Comparison of ENCODE assay signal across 11 cellular contexts in the genomic region with DNA sequence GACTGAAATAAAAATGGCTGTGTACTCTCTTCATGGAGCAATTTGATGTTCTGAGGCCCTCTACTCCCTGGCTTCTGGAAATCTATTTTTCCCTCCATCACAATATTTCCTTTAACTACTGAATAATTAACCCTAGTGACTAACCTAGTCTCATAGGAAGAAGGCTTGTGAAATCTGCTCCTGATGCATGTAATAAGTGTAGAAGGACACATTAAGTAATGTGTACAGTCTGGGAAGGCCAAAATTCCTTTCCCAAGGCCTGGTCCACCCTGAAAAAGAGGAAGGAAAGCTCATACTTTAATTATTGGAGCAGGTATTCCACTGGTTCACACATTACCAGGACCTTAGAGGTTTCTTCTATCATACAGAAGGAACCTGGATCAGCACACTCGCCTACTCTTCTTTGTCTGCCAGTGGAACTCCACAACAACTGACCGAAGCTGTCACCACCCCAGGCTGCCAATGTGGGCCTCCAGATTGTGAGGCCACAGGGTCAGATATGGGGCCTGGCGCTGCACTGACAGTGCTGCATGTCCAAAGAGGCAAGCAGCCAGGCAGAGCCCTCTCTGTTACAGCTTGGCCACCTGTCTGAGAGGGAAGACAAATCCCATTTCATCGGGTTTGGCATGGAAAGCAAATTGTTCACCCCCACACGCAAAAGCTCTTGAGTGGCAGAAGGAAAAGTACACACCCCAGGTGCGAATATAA. TPM values are rescaled to one million over a fixed set of nuclear protein-coding genes. Genes with fewer than 3 reads are reported as not detected.
DNase-seq lines count a peak whose midpoint lies in the region; ATAC-seq and TF ChIP-seq lines count a peak whose summit lies in the region.
"Had no signal": no experiment of that assay in that cellular context is flagged by ENCODE, and none has a peak within 500 bp of the region (broad histone marks: within the 10 kb centered on the region; RNA-seq: fewer than 3 reads in every experiment).

No MANE protein-coding gene starts in this region.

- H3K4me3 ChIP-seq in brain microvascular endothelial cell (ENCODE audit: low read depth, low read length), result no peak overlapping the region
- H3K4me3 ChIP-seq in transverse colon, result no peak overlapping the region
- H3K4me3 ChIP-seq in BE2C (ENCODE audit: low read depth, low read length), result no peak overlapping the region

- peaks cover 2 to 64% (median 34%) of the 10 kb centered on the region in 4 donors for H3K4me1 ChIP-seq in transverse colon
- peaks cover 20% of the 10 kb centered on the region for H3K4me1 ChIP-seq in BE2C

- intact Hi-C loops in transverse colon (cut with DNase I; ENCODE audit: low total_unique reads), result no loop called here

- H3K27ac ChIP-seq in brain microvascular endothelial cell (peak overlapping the region; percentile 19), transverse colon (peak overlapping the region; percentile 60 to 78 (median 70))

- H3K27me3 Mint-ChIP-seq in activated naive CD4-positive, alpha-beta T cell treated with anti-CD3 and anti-CD28 coated beads, Interleukin-2, amount 50 U/mL, for 24 hours, result no peaks in the 10 kb centered on the region
- H3K27me3 Mint-ChIP-seq in stimulated activated memory B cell treated with anti-CD40 and anti-IgM and Interleukin-4, amounts not matched to agents 10 μg/mL and 1 μg/mL and 100 μg/mL, for 72 hours, result no peaks in the 10 kb centered on the region
- H3K27me3 Mint-ChIP-seq: activated B cell treated with CpG ODN at 0.5 μM for 24 hours; CD4-positive, alpha-beta T cell had no signal

- no peak for TF ChIP-seq EP300 in transverse colon (IDR thresholded peaks at IDR 0.05; ENCODE audit: low read depth)

- no peak for TF ChIP-seq POLR2A in transverse colon (IDR thresholded peaks at IDR 0.05)

- H3K36me3 Mint-ChIP-seq in activated naive CD4-positive, alpha-beta T cell treated with anti-CD3 and anti-CD28 coated beads, Interleukin-2, amount 50 U/mL, for 24 hours, result peaks cover 36% of the 10 kb centered on the region
- H3K36me3 Mint-ChIP-seq in stimulated activated memory B cell treated with anti-CD40 and anti-IgM and Interleukin-4, amounts not matched to agents 10 μg/mL and 1 μg/mL and 100 μg/mL, for 72 hours, result peaks cover 5% of the 10 kb centered on the region

- H3K9me3 ChIP-seq in transverse colon (no peaks in the 10 kb centered on the region), BE2C (no peaks in the 10 kb centered on the region)

- no peak overlapping the region for H3K4me3 Mint-ChIP-seq in activated naive CD4-positive, alpha-beta T cell treated with anti-CD3 and anti-CD28 coated beads, Interleukin-2, amount 50 U/mL, for 24 hours
- no peak overlapping the region for H3K4me3 Mint-ChIP-seq in stimulated activated memory B cell treated with anti-CD40 and anti-IgM and Interleukin-4, amounts not matched to agents 10 μg/mL and 1 μg/mL and 100 μg/mL, for 72 hours
- H3K4me3 Mint-ChIP-seq: activated B cell treated with CpG ODN at 0.5 μM for 24 hours; CD4-positive, alpha-beta T cell had no signal

- ATAC-seq in stimulated activated memory B cell treated with anti-CD40 and anti-IgM and Interleukin-4, amounts not matched to agents 10 μg/mL and 1 μg/mL and 100 μg/mL, for 72 hours, result no peak

- WGBS in transverse colon (ENCODE audit: low coverage in 1 of 2), 2 donors, result 72% methylated on average over 6 of the region's 6 CpGs; no CpG with 5 or more reads in 1 of the 2 donors

- H3K27me3 ChIP-seq in brain microvascular endothelial cell (replicated peaks), result no peaks in the 10 kb centered on the region
- H3K27me3 ChIP-seq in transverse colon, result no peaks in the 10 kb centered on the region
- no peaks in the 10 kb centered on the region for H3K27me3 ChIP-seq in BE2C

- H3K36me3 ChIP-seq in brain microvascular endothelial cell (replicated peaks) (no peaks in the 10 kb centered on the region), transverse colon (no peaks in the 10 kb centered on the region), BE2C (peaks cover 7% of the 10 kb centered on the region; the same call in 1 of the 2 replicates)

- in situ Hi-C loops in brain microvascular endothelial cell (cut with HindIII; ENCODE audit: low pct_ligation_motif_present, low sequenced_read_pairs), result no loop called here
- in situ Hi-C loops in transverse colon (cut with MboI; ENCODE audit: low pct_ligation_motif_present in 1 of 4, low pct_unique_long_range_greater_than_20kb in 1 of 4, low sequenced_read_pairs in 3 of 4), result no loop called here

- no peak for DNase-seq in activated naive CD4-positive, alpha-beta T cell treated with Interleukin-2 at 50 U/mL for 16 hours
- DNase-seq in brain microvascular endothelial cell (no peak), iris pigment epithelial cell (ENCODE audit: low read depth) (peak; percentile 50), transverse colon (no peak), NCI-H345 (lab: John Stamatoyannopoulos, UW) (no peak), BE2C (no peak)
- DNase-seq: activated B cell treated with CpG ODN at 0.5 μM for 24 hours; CD4-positive, alpha-beta T cell; cortex of kidney had no signal

- H3K4me1 Mint-ChIP-seq in activated naive CD4-positive, alpha-beta T cell treated with anti-CD3 and anti-CD28 coated beads, Interleukin-2, amount 50 U/mL, for 24 hours, result peaks cover 93% of the 10 kb centered on the region
- peaks cover 51% of the 10 kb centered on the region for H3K4me1 Mint-ChIP-seq in stimulated activated memory B cell treated with anti-CD40 and anti-IgM and Interleukin-4, amounts not matched to agents 10 μg/mL and 1 μg/mL and 100 μg/mL, for 72 hours

- peak overlapping the region; percentile 96 for H3K27ac Mint-ChIP-seq in activated naive CD4-positive, alpha-beta T cell treated with anti-CD3 and anti-CD28 coated beads, Interleukin-2, amount 50 U/mL, for 24 hours
- no peak overlapping the region for H3K27ac Mint-ChIP-seq in stimulated activated memory B cell treated with anti-CD40 and anti-IgM and Interleukin-4, amounts not matched to agents 10 μg/mL and 1 μg/mL and 100 μg/mL, for 72 hours
- H3K27ac Mint-ChIP-seq: activated B cell treated with CpG ODN at 0.5 μM for 24 hours; CD4-positive, alpha-beta T cell had no signal

- TF ChIP-seq CTCF in brain microvascular endothelial cell (IDR thresholded peaks at IDR 0.05; ENCODE audit: low read depth, low read length, missing control alignments) (no peak), transverse colon (IDR thresholded peaks at IDR 0.05) (no peak), BE2C (IDR thresholded peaks at IDR 0.05; ENCODE audit: low read depth, low read length) (no peak)

- peaks cover 3% of the 10 kb centered on the region for H3K9me3 Mint-ChIP-seq in activated naive CD4-positive, alpha-beta T cell treated with anti-CD3 and anti-CD28 coated beads, Interleukin-2, amount 50 U/mL, for 24 hours
- no peaks in the 10 kb centered on the region for H3K9me3 Mint-ChIP-seq in stimulated activated memory B cell treated with anti-CD40 and anti-IgM and Interleukin-4, amounts not matched to agents 10 μg/mL and 1 μg/mL and 100 μg/mL, for 72 hours
- H3K9me3 Mint-ChIP-seq: activated B cell treated with CpG ODN at 0.5 μM for 24 hours; CD4-positive, alpha-beta T cell had no signal

RNA-seq across cellular contexts. Expression of a gene that starts 54.4 kb away (rescaled TPM):
- 10 to 100 TPM in 3 of 4 donors, 1 to 10 TPM in 1; 6.8 to 32.6 (median 15.3) TPM for total RNA-seq in transverse colon
- polyA plus RNA-seq in BE2C (2012; ENCODE audit: insufficient read depth, insufficient read length, low read depth), result 30.4 TPM
